In genomic region chr6:56329296-56330050, GRCh38 we compare ENCODE assay signal across 1 cellular context.
TF ChIP-seq lines count a peak whose summit lies in the region.

No MANE protein-coding gene starts in this region.

TF ChIP-seq in SK-N-SH, 30 proteins besides CTCF, POLR2A, EP300 and RAD21 (continued from another document):
- no peak for TF ChIP-seq REST (IDR thresholded peaks at IDR 0.05; ENCODE audit: low read depth, low read length)
- TF ChIP-seq MXI1 (IDR thresholded peaks at IDR 0.05; ENCODE audit: low read depth, low read length): no peak
- TF ChIP-seq IRF3 (IDR thresholded peaks at IDR 0.05; ENCODE audit: low read depth, low read length): no peak
- no peak for TF ChIP-seq PBX3 (IDR thresholded peaks at IDR 0.05)
- TF ChIP-seq YY1 (IDR thresholded peaks at IDR 0.05; ENCODE audit: low read depth): no peak
- TF ChIP-seq SMC3 (IDR thresholded peaks at IDR 0.05; ENCODE audit: low read depth, low read length): no peak
- TF ChIP-seq EZH2phosphoT487 (IDR thresholded peaks at IDR 0.05; ENCODE audit: borderline replicate concordance, low read depth): no peak
- TF ChIP-seq MAX (IDR thresholded peaks at IDR 0.05; ENCODE audit: low read depth): no peak
- no peak for TF ChIP-seq ZBTB33 (IDR thresholded peaks at IDR 0.05; ENCODE audit: borderline replicate concordance, low read depth)
- TF ChIP-seq NFIC (IDR thresholded peaks at IDR 0.05; ENCODE audit: borderline replicate concordance): no peak
- TF ChIP-seq FOXM1 (IDR thresholded peaks at IDR 0.05; ENCODE audit: low read depth): no peak
